8 cellular contexts compared by ENCODE assay signal in genomic region chr7:6436385-6436685, GRCh38. TPM values are rescaled to one million over a fixed set of nuclear protein-coding genes. Genes with fewer than 3 reads are reported as not detected.
A peak's percentile ranks its signal among the peaks of the same experiment; 100 is the strongest.
DNase-seq lines count a peak whose midpoint lies in the region; ATAC-seq and TF ChIP-seq lines count a peak whose summit lies in the region.

No MANE protein-coding gene starts in this region.

- ATAC-seq in GM21447 (IDR thresholded peaks at IDR 0.05; ENCODE audit: unreplicated experiment) (peak; percentile 60), RWPE2 (ENCODE audit: low read depth) (no peak), GM18520 (IDR thresholded peaks at IDR 0.05; ENCODE audit: unreplicated experiment) (no peak), HG03460 (IDR thresholded peaks at IDR 0.05; ENCODE audit: unreplicated experiment) (no peak), GM19455 (IDR thresholded peaks at IDR 0.05; ENCODE audit: unreplicated experiment) (no peak)

- no peak for TF ChIP-seq POLR2A in spleen (IDR thresholded peaks at IDR 0.05)

- WGBS in spleen, 5 donors = 18 to 37% (median 20%) methylated on average over 9 to 10 of the region's 10 CpGs

- no peak for DNase-seq in RWPE2 (ENCODE audit: low spot score)
- no peak for DNase-seq in spleen
- DNase-seq in GM03348 (ENCODE audit: low spot score) = no peak

- H3K36me3 ChIP-seq in RWPE2 (ENCODE audit: low read depth) (peaks cover 45% of the 10 kb centered on the region), endocrine pancreas (ENCODE audit: control insufficient read depth, insufficient read depth, low read length) (no peaks in the 10 kb centered on the region), spleen (peaks cover 0 to 46% (median 18%) of the 10 kb centered on the region in 6 donors)

- no peaks in the 10 kb centered on the region for H3K9me3 ChIP-seq in RWPE2 (ENCODE audit: severe bottlenecking)
- no peaks in the 10 kb centered on the region for H3K9me3 ChIP-seq in endocrine pancreas (ENCODE audit: control insufficient read depth, low read length)
- H3K9me3 ChIP-seq in spleen = no peaks in the 10 kb centered on the region

- H3K27ac ChIP-seq in RWPE2 (ENCODE audit: poor library complexity, severe bottlenecking) (peak overlapping the region; percentile 9), spleen (peak overlapping the region; percentile 44 to 88 (median 78))

- TF ChIP-seq CTCF in RWPE2 (IDR thresholded peaks at IDR 0.05; ENCODE audit: poor library complexity, severe bottlenecking) (no peak), spleen (IDR thresholded peaks at IDR 0.05 in 8 of 11, conservative IDR thresholded peaks at IDR 0.05 in 3 of 11) (no peak)

- H3K27me3 ChIP-seq in RWPE2 (ENCODE audit: insufficient read depth, poor library complexity, severe bottlenecking) (no peaks in the 10 kb centered on the region), endocrine pancreas (ENCODE audit: control insufficient read depth, insufficient read depth, low read length) (no peaks in the 10 kb centered on the region), spleen (replicated peaks in 1 of 7) (no peaks in the 10 kb centered on the region)

- H3K9ac ChIP-seq in endocrine pancreas (ENCODE audit: control insufficient read depth, insufficient read depth, low read length) = no peak overlapping the region

- intact Hi-C loops in spleen (cut with DNase I; ENCODE audit: low total_unique reads) = no loop called here

- H3K4me1 ChIP-seq in RWPE2 (ENCODE audit: insufficient read depth, poor library complexity, severe bottlenecking) (no peaks in the 10 kb centered on the region), endocrine pancreas (ENCODE audit: control insufficient read depth, insufficient read depth, low read length) (peaks cover 3% of the 10 kb centered on the region), spleen (peaks cover 25 to 97% (median 53%) of the 10 kb centered on the region in 6 donors)

- H3K4me3 ChIP-seq in RWPE2 (ENCODE audit: severe bottlenecking) (no peak overlapping the region), endocrine pancreas (ENCODE audit: control insufficient read depth, insufficient read depth, low read length) (peak overlapping the region; percentile 53), spleen (peak overlapping the region in 6 of 8 donors; percentile 7 to 57 (median 17))

RNA-seq across cellular contexts. Expression of gene DAGLB, which starts 11.4 kb away (rescaled TPM):
- total RNA-seq in spleen = 10 to 100 TPM; 14.4 to 35.1 (median 25.3) TPM
- polyA plus RNA-seq in spleen = 10 to 100 TPM in 2 of 3 donors, 1 to 10 TPM in 1; 7.2 to 29.2 (median 18.4) TPM

RNA-seq across cellular contexts. Expression of gene KDELR2, which starts 47.6 kb away (rescaled TPM):
- 10 to 100 TPM; 55.4 to 77.9 (median 67.7) TPM for total RNA-seq in spleen
- polyA plus RNA-seq in spleen = 10 to 100 TPM; 20.8 to 36.1 (median 29.9) TPM
